ENCODE assay signal across 17 cellular contexts in genomic region chr5:132251220-132251725, GRCh38. TPM values are rescaled to one million over a fixed set of nuclear protein-coding genes. Genes with fewer than 3 reads are reported as not detected.
DNase-seq lines count a peak whose midpoint lies in the region; ATAC-seq, FAIRE-seq and TF ChIP-seq lines count a peak whose summit lies in the region.
"Had no signal": no experiment of that assay in that cellular context is flagged by ENCODE, and none has a peak within 500 bp of the region (broad histone marks: within the 10 kb centered on the region; RNA-seq: fewer than 3 reads in every experiment).

No MANE protein-coding gene starts in this region.

- TF ChIP-seq CTCF in ascending aorta (IDR thresholded peaks at IDR 0.05) (no peak), HepG2 (CRISPR knock-in tag; IDR thresholded peaks at IDR 0.05) (no peak), suprapubic skin (IDR thresholded peaks at IDR 0.05) (no peak), foreskin keratinocyte (conservative IDR thresholded peaks at IDR 0.05) (no peak)

- no peak overlapping the region for H3K9ac ChIP-seq in HepG2 (ENCODE audit: insufficient read depth, low read depth, low read length)

- DNase-seq in activated CD8-positive, alpha-beta memory T cell treated with anti-CD3 and anti-CD28 coated beads for 24 hours, result peak; percentile 44
- no peak for DNase-seq in activated CD8-positive, alpha-beta memory T cell treated with anti-CD3 and anti-CD28 coated beads, Interleukin-2, amount 50 U/mL, for 4 hours
- DNase-seq in ascending aorta (ENCODE audit: low spot score in 2 of 2) (peak; percentile 70 to 92), HepG2 (ENCODE audit: low spot score) (no peak), suprapubic skin (ENCODE audit: low spot score in 2 of 2) (peak; percentile 57 to 75), NCI-H2196 (lab: John Stamatoyannopoulos, UW; ENCODE audit: unreplicated experiment) (no peak), foreskin keratinocyte (no peak)
- DNase-seq: left ventricle myocardium inferior; NCI-H1436 treated with DMSO at 0.1 percent for 48 hours; NCI-H524 treated with DMSO at 0.1 percent for 48 hours; stimulated activated CD8-positive, alpha-beta memory T cell treated with anti-CD3 and anti-CD28 coated beads, Interleukin-4, amount 100 ng/mL, for 48 hours had no signal

- in situ Hi-C loops in HepG2 (cut with HindIII; ENCODE audit: extremely low pct_ligation_motif_present, low pct_unique_long_range_greater_than_20kb), result no loop called here

- no peak for TF ChIP-seq POLR2A in HepG2 (IDR thresholded peaks at IDR 0.05; ENCODE audit: insufficient read depth in 1 of 2, low read depth in 2 of 2, low read length in 2 of 2)
- no peak for TF ChIP-seq POLR2A in suprapubic skin (IDR thresholded peaks at IDR 0.05)

- ATAC-seq in HepG2 (peak; percentile 17; the same call in 1 of the 3 replicates), GM21526 (IDR thresholded peaks at IDR 0.05; ENCODE audit: low FRiP score, unreplicated experiment) (no peak), foreskin keratinocyte (no peak)
- ATAC-seq: heart left ventricle, Right ventricle myocardium inferior had no signal

- TF ChIP-seq RAD21 in HepG2 (CRISPR knock-in tag; IDR thresholded peaks at IDR 0.05), result no peak

- H3K4me2 ChIP-seq in HepG2 (ENCODE audit: low read depth, low read length), result no peak overlapping the region

- no TSS peak for BruUV-seq in HepG2 (replicated peaks; lab: Mats Ljungman, UMichigan)

- no peak for FAIRE-seq in HepG2 (lab: Jason Lieb, UNC)
- FAIRE-seq: TTC549 had no signal

- WGBS in HepG2 (ENCODE audit: low lambda C conversion rate), result 44% methylated on average over 2 of the region's 10 CpGs
- 94% methylated on average over 2 of the region's 10 CpGs for WGBS in suprapubic skin

- CTCF ChIA-PET in HepG2 (lab: Yijun Ruan, JAX; ENCODE audit: low intra/inter-chr PET ratio, low total read pairs), result no interaction called here

- H3K36me3 ChIP-seq in ascending aorta, result no peaks in the 10 kb centered on the region
- no peaks in the 10 kb centered on the region for H3K36me3 ChIP-seq in HepG2 (replicated peaks in 1 of 2; ENCODE audit: control insufficient read depth in 1 of 2, insufficient read depth in 2 of 2, low read length in 2 of 2)
- no peaks in the 10 kb centered on the region for H3K36me3 ChIP-seq in suprapubic skin
- H3K36me3 ChIP-seq: heart left ventricle, left ventricle myocardium inferior, vagina had no signal

- no peak overlapping the region for H3K4me3 ChIP-seq in ascending aorta
- H3K4me3 ChIP-seq in HepG2 (replicated peaks in 1 of 3; ENCODE audit: insufficient read depth in 1 of 3, low read depth in 2 of 3, low read length in 3 of 3), result no peak overlapping the region
- no peak overlapping the region for H3K4me3 ChIP-seq in suprapubic skin
- H3K4me3 ChIP-seq: heart left ventricle, left ventricle myocardium inferior, vagina had no signal

- POLR2A ChIA-PET in HepG2 (lab: Yijun Ruan, JAX), result interaction anchor here (0.9 kb wide), 1 partner anchor 13 kb away, joined by 3 read pairs; no protein-coding TSS in a partner anchor

- no peak for TF ChIP-seq EP300 in HepG2 (IDR thresholded peaks at IDR 0.05; ENCODE audit: low read depth in 2 of 2, low read length in 2 of 2)
- no peak for TF ChIP-seq EP300 in HepG2 (CRISPR knock-in tag; IDR thresholded peaks at IDR 0.05; ENCODE audit: borderline replicate concordance)
- no peak for TF ChIP-seq EP300 in suprapubic skin (IDR thresholded peaks at IDR 0.05)

- H3K4me1 ChIP-seq in ascending aorta (peaks cover 5 to 23% of the 10 kb centered on the region in 2 donors), HepG2 (ENCODE audit: insufficient read depth, low read length) (no peaks in the 10 kb centered on the region), suprapubic skin (peaks cover 32% of the 10 kb centered on the region), foreskin keratinocyte (no peaks in the 10 kb centered on the region)

- H4K20me1 ChIP-seq in HepG2 (ENCODE audit: insufficient read depth, low read length), result no peaks in the 10 kb centered on the region; the same call in 1 of the 2 replicates

- H3K27ac ChIP-seq in ascending aorta (peak overlapping the region; percentile 80 to 88), HepG2 (ENCODE audit: extremely low read length, insufficient read depth, low read length) (no peak overlapping the region), suprapubic skin (no peak overlapping the region), foreskin keratinocyte (no peak overlapping the region)
- H3K27ac ChIP-seq: heart left ventricle, left ventricle myocardium inferior, vagina had no signal

- H3K27me3 ChIP-seq in ascending aorta (no peaks in the 10 kb centered on the region), HepG2 (ENCODE audit: control insufficient read depth in 1 of 2, insufficient read depth in 2 of 2, low read length in 2 of 2) (peaks cover 2 to 6% of the 10 kb centered on the region in 2 experiments; a peak in 3 of 5 replicates), suprapubic skin (no peaks in the 10 kb centered on the region), foreskin keratinocyte (no peaks in the 10 kb centered on the region)
- H3K27me3 ChIP-seq: heart left ventricle, vagina had no signal

- no peak overlapping the region for H2AFZ ChIP-seq in HepG2 (ENCODE audit: low read length)

- intact Hi-C loops in ascending aorta (cut with DNase I), result loop anchor here (1.0 to 10.0 kb wide), 4 partner anchors 43 to 616 kb away; partner anchors contain the start of genes RAPGEF6 and SLC22A4
- intact Hi-C loops in HepG2 (cut with micrococcal nuclease; ENCODE audit: unreplicated experiment), result no loop called here

- no peaks in the 10 kb centered on the region for H3K79me2 ChIP-seq in HepG2 (ENCODE audit: insufficient read depth, low read length)

- H3K9me3 ChIP-seq in ascending aorta, result peaks cover 0 to 13% of the 10 kb centered on the region in 2 donors
- no peaks in the 10 kb centered on the region for H3K9me3 ChIP-seq in HepG2 (ENCODE audit: low read length)
- H3K9me3 ChIP-seq in suprapubic skin, result no peaks in the 10 kb centered on the region
- H3K9me3 ChIP-seq: vagina had no signal

RNA-seq across cellular contexts. Expression of gene PDLIM4, which starts 6.2 kb away (rescaled TPM):
- total RNA-seq in ascending aorta, result 49.1 TPM
- total RNA-seq in HepG2 (2016; rRNA removed; fragmentation: Illumina TruSeq; extraction: Trizol), result 0.80 and 1.1 TPM in 2 replicates
- total RNA-seq in HepG2 (2016; cell fraction: cytosol; rRNA removed; fragmentation: Illumina TruSeq; extraction: Trizol; ENCODE audit: low read depth), result 0.44 and 0.81 TPM in 2 replicates
- total RNA-seq in HepG2 (2016; cell fraction: insoluble cytoplasmic fraction; rRNA removed; fragmentation: Illumina TruSeq; extraction: Trizol), result 1.1 and 1.2 TPM in 2 replicates
- total RNA-seq in HepG2 (2016; cell fraction: membrane; rRNA removed; fragmentation: Illumina TruSeq; extraction: Trizol), result 0.76 and 0.93 TPM in 2 replicates
- 0.38 and 0.56 TPM in 2 replicates for total RNA-seq in HepG2 (2016; cell fraction: nucleus; rRNA removed; fragmentation: Illumina TruSeq; extraction: Trizol)
- 2.3 and 2.5 TPM in 2 replicates for polyA plus RNA-seq in HepG2 (2011; rRNA removed)
- polyA plus RNA-seq in HepG2 (2011; cell fraction: cytosol; rRNA removed), result 1.2 and 3.5 TPM in 2 replicates
- polyA plus RNA-seq in HepG2 (2011; cell fraction: nucleus; rRNA removed), result 5.9 and 8.0 TPM in 2 replicates
- 1.4 and 1.7 TPM in 2 replicates for polyA plus RNA-seq in HepG2 (2012)
- 0.28 and 0.49 TPM in 2 replicates for polyA plus RNA-seq in HepG2 (2016; cell fraction: cytosol; fragmentation: Illumina TruSeq; extraction: Trizol; ENCODE audit: low read depth)
- 2.1 and 2.4 TPM in 2 replicates for polyA plus RNA-seq in HepG2 (2016; cell fraction: insoluble cytoplasmic fraction; fragmentation: Illumina TruSeq; extraction: Trizol; ENCODE audit: low read depth)
- polyA plus RNA-seq in HepG2 (2016; cell fraction: membrane; fragmentation: Illumina TruSeq; extraction: Trizol; ENCODE audit: low read depth), result 0.43 and 0.85 TPM in 2 replicates
- 0.97 and 2.5 TPM in 2 replicates for polyA plus RNA-seq in HepG2 (2016; cell fraction: nucleus; fragmentation: Illumina TruSeq; extraction: Trizol; ENCODE audit: insufficient read depth, low read depth)
- 0.77 and 0.94 TPM in 2 replicates for polyA minus RNA-seq in HepG2 (2011; rRNA and poly(A)+ RNA removed; ENCODE audit: low replicate concordance)
- polyA minus RNA-seq in HepG2 (2011; cell fraction: cytosol; rRNA and poly(A)+ RNA removed), result 1.1 and 1.3 TPM in 2 replicates
- 0.87 and 1.4 TPM in 2 replicates for polyA minus RNA-seq in HepG2 (2011; cell fraction: nucleus; rRNA and poly(A)+ RNA removed)
- 100 to 1,000 TPM; 110 to 128 (median 114) TPM for total RNA-seq in suprapubic skin
- total RNA-seq in foreskin keratinocyte, result 95.2 and 115 TPM in 2 replicates
- 162 and 190 TPM in 2 replicates for polyA plus RNA-seq in foreskin keratinocyte
- polyA plus RNA-seq: IgD-negative memory B cell had no signal

RNA-seq across cellular contexts. Expression of gene P4HA2, which starts 23.6 kb away (rescaled TPM):
- total RNA-seq in ascending aorta (22.6 TPM), HepG2 (2016; rRNA removed; fragmentation: Illumina TruSeq; extraction: Trizol) (16.5 and 37.7 TPM in 2 replicates), suprapubic skin (10 to 100 TPM; 23.9 to 42.0 (median 30.9) TPM), foreskin keratinocyte (49.9 and 74.4 TPM in 2 replicates)
- total RNA-seq in HepG2 (2016; cell fraction: cytosol; rRNA removed; fragmentation: Illumina TruSeq; extraction: Trizol; ENCODE audit: low read depth), result 3.3 and 4.3 TPM in 2 replicates
- 14.1 and 38.3 TPM in 2 replicates for total RNA-seq in HepG2 (2016; cell fraction: insoluble cytoplasmic fraction; rRNA removed; fragmentation: Illumina TruSeq; extraction: Trizol)
- total RNA-seq in HepG2 (2016; cell fraction: membrane; rRNA removed; fragmentation: Illumina TruSeq; extraction: Trizol), result 7.5 and 8.0 TPM in 2 replicates
- 34.5 and 35.9 TPM in 2 replicates for total RNA-seq in HepG2 (2016; cell fraction: nucleus; rRNA removed; fragmentation: Illumina TruSeq; extraction: Trizol)
- polyA plus RNA-seq in HepG2 (2011; rRNA removed) (108 and 126 TPM in 2 replicates), foreskin keratinocyte (36.1 and 51.0 TPM in 2 replicates)
- polyA plus RNA-seq in HepG2 (2011; cell fraction: cytosol; rRNA removed), result 107 and 109 TPM in 2 replicates
- polyA plus RNA-seq in HepG2 (2011; cell fraction: nucleus; rRNA removed), result 62.4 and 67.9 TPM in 2 replicates
- polyA plus RNA-seq in HepG2 (2012), result 66.5 and 86.6 TPM in 2 replicates
- 2.8 and 3.4 TPM in 2 replicates for polyA plus RNA-seq in HepG2 (2016; cell fraction: cytosol; fragmentation: Illumina TruSeq; extraction: Trizol; ENCODE audit: low read depth)
- polyA plus RNA-seq in HepG2 (2016; cell fraction: insoluble cytoplasmic fraction; fragmentation: Illumina TruSeq; extraction: Trizol; ENCODE audit: low read depth), result 12.5 and 14.6 TPM in 2 replicates
- 4.7 and 5.3 TPM in 2 replicates for polyA plus RNA-seq in HepG2 (2016; cell fraction: membrane; fragmentation: Illumina TruSeq; extraction: Trizol; ENCODE audit: low read depth)
- 38.2 and 45.7 TPM in 2 replicates for polyA plus RNA-seq in HepG2 (2016; cell fraction: nucleus; fragmentation: Illumina TruSeq; extraction: Trizol; ENCODE audit: insufficient read depth, low read depth)
- polyA minus RNA-seq in HepG2 (2011; rRNA and poly(A)+ RNA removed; ENCODE audit: low replicate concordance), result 34.7 and 158 TPM in 2 replicates
- 44.8 and 53.1 TPM in 2 replicates for polyA minus RNA-seq in HepG2 (2011; cell fraction: cytosol; rRNA and poly(A)+ RNA removed)
- 40.5 and 41.8 TPM in 2 replicates for polyA minus RNA-seq in HepG2 (2011; cell fraction: nucleus; rRNA and poly(A)+ RNA removed)

RNA-seq across cellular contexts. Expression of gene SLC22A4, which starts 42.9 kb away (rescaled TPM):
- total RNA-seq in ascending aorta (18.1 TPM), HepG2 (2016; rRNA removed; fragmentation: Illumina TruSeq; extraction: Trizol) (0.62 and 0.83 TPM in 2 replicates), suprapubic skin (1 to 10 TPM in 3 of 4 donors, under 1 TPM in 1; 0.32 to 1.9 (median 1.3) TPM), foreskin keratinocyte (1.4 and 1.7 TPM in 2 replicates)
- 0.20 and 0.26 TPM in 2 replicates for total RNA-seq in HepG2 (2016; cell fraction: cytosol; rRNA removed; fragmentation: Illumina TruSeq; extraction: Trizol; ENCODE audit: low read depth)
- 0.34 and 0.93 TPM in 2 replicates for total RNA-seq in HepG2 (2016; cell fraction: insoluble cytoplasmic fraction; rRNA removed; fragmentation: Illumina TruSeq; extraction: Trizol)
- 0.59 and 0.99 TPM in 2 replicates for total RNA-seq in HepG2 (2016; cell fraction: membrane; rRNA removed; fragmentation: Illumina TruSeq; extraction: Trizol)
- total RNA-seq in HepG2 (2016; cell fraction: nucleus; rRNA removed; fragmentation: Illumina TruSeq; extraction: Trizol), result 0.99 and 1.1 TPM in 2 replicates
- polyA plus RNA-seq in HepG2 (2011; rRNA removed) (0.33 and 0.56 TPM in 2 replicates), foreskin keratinocyte (0.87 and 1.4 TPM in 2 replicates)
- polyA plus RNA-seq in HepG2 (2011; cell fraction: cytosol; rRNA removed), result 0.31 and 0.35 TPM in 2 replicates
- polyA plus RNA-seq in HepG2 (2011; cell fraction: nucleus; rRNA removed), result 0.64 and 0.88 TPM in 2 replicates
- polyA plus RNA-seq in HepG2 (2012), result 0.19 and 0.25 TPM in 2 replicates
- 0.12 and 0.36 TPM in 2 replicates for polyA plus RNA-seq in HepG2 (2016; cell fraction: cytosol; fragmentation: Illumina TruSeq; extraction: Trizol; ENCODE audit: low read depth)
- 0.29 and 0.41 TPM in 2 replicates for polyA plus RNA-seq in HepG2 (2016; cell fraction: insoluble cytoplasmic fraction; fragmentation: Illumina TruSeq; extraction: Trizol; ENCODE audit: low read depth)
- polyA plus RNA-seq in HepG2 (2016; cell fraction: membrane; fragmentation: Illumina TruSeq; extraction: Trizol; ENCODE audit: low read depth), result 0.29 and 0.35 TPM in 2 replicates
- 1.0 and 1.9 TPM in 2 replicates for polyA plus RNA-seq in HepG2 (2016; cell fraction: nucleus; fragmentation: Illumina TruSeq; extraction: Trizol; ENCODE audit: insufficient read depth, low read depth)
- polyA minus RNA-seq in HepG2 (2011; rRNA and poly(A)+ RNA removed; ENCODE audit: low replicate concordance), result 0.94 and 9.4 TPM in 2 replicates
- 0.79 TPM in 1 of 2 replicates, not detected in the other for polyA minus RNA-seq in HepG2 (2011; cell fraction: cytosol; rRNA and poly(A)+ RNA removed)
- polyA minus RNA-seq in HepG2 (2011; cell fraction: nucleus; rRNA and poly(A)+ RNA removed), result 1.5 and 1.8 TPM in 2 replicates
- polyA plus RNA-seq: IgD-negative memory B cell had no signal

Comparison
In these comparisons a context has a peak if more than half of its experiments do, and no peak if none do; other contexts are left out.
1. DNase-seq: peak in activated CD8-positive, alpha-beta memory T cell treated with anti-CD3 and anti-CD28 coated beads for 24 hours (single experiment), ascending aorta (2 of 2) and suprapubic skin (2 of 2); none in activated CD8-positive, alpha-beta memory T cell treated with anti-CD3 and anti-CD28 coated beads, Interleukin-2, amount 50 U/mL, for 4 hours (single experiment), HepG2 (single experiment), NCI-H2196 (single experiment) and foreskin keratinocyte (0 of 2).
2. H3K27ac ChIP-seq: peak in ascending aorta (2 of 2); none in HepG2 (single experiment), suprapubic skin (single experiment) and foreskin keratinocyte (single experiment).
3. RNA of gene PDLIM4, which starts 6.2 kb away (total RNA-seq): 110 to 128 TPM in suprapubic skin, 95.2 to 115 TPM in foreskin keratinocyte and 49.1 TPM in ascending aorta (single experiment); 0.38 to 1.2 TPM in HepG2; every median in the first group is over 10 times any median in the second.